Comparison of ENCODE assay signal across 20 cellular contexts in genomic region chr3:97694876-97695275, GRCh38.
DNase-seq lines count a peak whose midpoint lies in the region; ATAC-seq and TF ChIP-seq lines count a peak whose summit lies in the region.
"Had no signal": no experiment of that assay in that cellular context is flagged by ENCODE, and none has a peak within 500 bp of the region (broad histone marks: within the 10 kb centered on the region; RNA-seq: fewer than 3 reads in every experiment).

No MANE protein-coding gene starts in this region.

- intact Hi-C loops in head of caudate nucleus (cut with DNase I), result no loop called here

- H3K9me2 ChIP-seq in SK-N-SH, result no peaks in the 10 kb centered on the region

- 67% methylated on average over 1 of the region's 1 CpG for WGBS in SK-N-SH (ENCODE audit: low lambda C conversion rate)

- no peaks in the 10 kb centered on the region for H3K9me3 ChIP-seq in SK-N-SH
- H3K9me3 ChIP-seq: BLaER1, Caco-2 had no signal

- no peak overlapping the region for H3K4me2 ChIP-seq in SK-N-SH
- H3K4me2 ChIP-seq: BLaER1 had no signal

- no peaks in the 10 kb centered on the region for H3K79me2 ChIP-seq in SK-N-SH (ENCODE audit: insufficient read depth)

- ATAC-seq in SK-N-SH treated with all-trans-retinoic acid at 6 μM for 48 hours (no peak), foreskin keratinocyte (peak; percentile 80), GM18858 (IDR thresholded peaks at IDR 0.05; ENCODE audit: unreplicated experiment) (no peak)
- ATAC-seq: CD8-positive, alpha-beta T cell; GM12878 had no signal

- H3K4me1 ChIP-seq in SK-N-SH (ENCODE audit: control insufficient read depth in 1 of 2, insufficient read depth in 2 of 2, low read depth in 1 of 2, low read length in 1 of 2), result peaks cover 0 to 4% of the 10 kb centered on the region in 2 experiments; a peak in 1 of 4 replicates
- no peaks in the 10 kb centered on the region for H3K4me1 ChIP-seq in foreskin keratinocyte
- H3K4me1 ChIP-seq: Caco-2 had no signal

- no peak overlapping the region for H3K27ac ChIP-seq in SK-N-SH (ENCODE audit: low read depth in 2 of 2, low read length in 1 of 2)
- H3K27ac ChIP-seq in RWPE1, result no peak overlapping the region
- H3K27ac ChIP-seq in foreskin keratinocyte, result no peak overlapping the region
- H3K27ac ChIP-seq in caudate nucleus (ENCODE audit: low read depth, low read length), result no peak overlapping the region
- H3K27ac ChIP-seq: 22Rv1, BLaER1, C4-2B had no signal

- H3K27me3 ChIP-seq in SK-N-SH (ENCODE audit: insufficient read depth) (no peaks in the 10 kb centered on the region), foreskin keratinocyte (no peaks in the 10 kb centered on the region)
- H3K27me3 ChIP-seq: BLaER1 had no signal

- H2AFZ ChIP-seq in SK-N-SH (ENCODE audit: low read depth), result no peak overlapping the region

- H4K20me1 ChIP-seq in SK-N-SH (ENCODE audit: insufficient read depth), result no peaks in the 10 kb centered on the region
- H4K20me1 ChIP-seq: BLaER1 had no signal

- TF ChIP-seq CTCF in SK-N-SH (IDR thresholded peaks at IDR 0.05) (no peak), RWPE1 (conservative IDR thresholded peaks at IDR 0.05; ENCODE audit: low read depth) (no peak), foreskin keratinocyte (conservative IDR thresholded peaks at IDR 0.05) (no peak)

- no peak overlapping the region for H3K9ac ChIP-seq in SK-N-SH
- H3K9ac ChIP-seq: BLaER1 had no signal

- CTCF ChIA-PET in SK-N-SH (lab: Yijun Ruan, JAX) (interaction anchor here (4.1 kb wide), 1 partner anchor 25 kb away, joined by 16 read pairs; no protein-coding TSS in a partner anchor), RWPE1 (lab: Yijun Ruan, JAX) (no interaction called here)

- TF ChIP-seq EP300 in SK-N-SH (IDR thresholded peaks at IDR 0.05; ENCODE audit: borderline replicate concordance in 1 of 2, low read depth in 1 of 2, low read length in 1 of 2), result no peak

- TF ChIP-seq RAD21 in SK-N-SH (IDR thresholded peaks at IDR 0.05; ENCODE audit: low read length), result no peak

- no peak for DNase-seq in SK-N-SH
- peak; percentile 1 for DNase-seq in RWPE1 (ENCODE audit: low spot score)
- peak in 1 of 2 donors; percentile 45 for DNase-seq in foreskin keratinocyte
- DNase-seq in caudate nucleus (lab: John Stamatoyannopoulos, UW), result no peak
- DNase-seq in head of caudate nucleus, result no peak
- no peak for DNase-seq in DMS114 treated with DMSO at 0.1 percent for 48 hours (lab: John Stamatoyannopoulos, UW; ENCODE audit: unreplicated experiment)
- DNase-seq: Caco-2; CD4-positive, CD25-positive, alpha-beta regulatory T cell; CD8-positive, alpha-beta T cell; DMS79; EL; GDM1; GOT3 had no signal

- POLR2A ChIA-PET in SK-N-SH (lab: Yijun Ruan, JAX), result no interaction called here
- POLR2A ChIA-PET in RWPE1 (lab: Yijun Ruan, JAX; ENCODE audit: low non-redundant PET), result no interaction called here

- no peaks in the 10 kb centered on the region for H3F3A ChIP-seq in SK-N-SH (replicated peaks; ENCODE audit: insufficient read depth)

- H3K36me3 ChIP-seq in SK-N-SH (replicated peaks in 1 of 2; ENCODE audit: control insufficient read depth in 1 of 2, insufficient read depth in 2 of 2, low read length in 1 of 2), result no peaks in the 10 kb centered on the region
- H3K36me3 ChIP-seq: BLaER1, HAP-1 had no signal

- no peak overlapping the region for H3K4me3 ChIP-seq in SK-N-SH (ENCODE audit: low read depth in 2 of 2, low read length in 1 of 2)
- H3K4me3 ChIP-seq: BLaER1, GM12878, HAP-1 had no signal

TF ChIP-seq in SK-N-SH treated with all-trans-retinoic acid at 6 μM for 48 hours, 23 proteins besides CTCF, POLR2A, EP300 and RAD21:
- TF ChIP-seq ISL1 (CRISPR knock-in tag; IDR thresholded peaks at IDR 0.05) (peak; percentile 71), PPARA (CRISPR knock-in tag; IDR thresholded peaks at IDR 0.05; ENCODE audit: borderline replicate concordance) (no peak)

TF ChIP-seq in SK-N-SH, 30 proteins besides CTCF, POLR2A, EP300 and RAD21:
- TF ChIP-seq POLR2AphosphoS5 (IDR thresholded peaks at IDR 0.05; ENCODE audit: low read depth, low read length) (no peak), USF1 (IDR thresholded peaks at IDR 0.05; ENCODE audit: borderline replicate concordance, low read depth) (no peak), YY1 (IDR thresholded peaks at IDR 0.05; ENCODE audit: low read depth) (no peak), TCF12 (IDR thresholded peaks at IDR 0.05) (no peak), FOXM1 (IDR thresholded peaks at IDR 0.05; ENCODE audit: low read depth) (no peak), GABPA (IDR thresholded peaks at IDR 0.05; ENCODE audit: low read depth) (no peak), RFX5 (IDR thresholded peaks at IDR 0.05; ENCODE audit: low read length) (no peak), REST (IDR thresholded peaks at IDR 0.05; ENCODE audit: low read depth, low read length) (no peak), CHD2 (IDR thresholded peaks at IDR 0.05; ENCODE audit: low read length, partially characterized antibody) (no peak), RCOR1 (IDR thresholded peaks at IDR 0.05; ENCODE audit: low read length) (no peak), MAX (IDR thresholded peaks at IDR 0.05; ENCODE audit: low read depth) (no peak), SIN3A (IDR thresholded peaks at IDR 0.05; ENCODE audit: borderline replicate concordance, low read depth, low read length) (no peak), MEF2A (IDR thresholded peaks at IDR 0.05; ENCODE audit: borderline replicate concordance, low read depth) (no peak), IRF3 (IDR thresholded peaks at IDR 0.05; ENCODE audit: low read depth, low read length) (no peak), NRF1 (IDR thresholded peaks at IDR 0.05; ENCODE audit: low read depth, low read length) (no peak)
